In the genomic region with DNA sequence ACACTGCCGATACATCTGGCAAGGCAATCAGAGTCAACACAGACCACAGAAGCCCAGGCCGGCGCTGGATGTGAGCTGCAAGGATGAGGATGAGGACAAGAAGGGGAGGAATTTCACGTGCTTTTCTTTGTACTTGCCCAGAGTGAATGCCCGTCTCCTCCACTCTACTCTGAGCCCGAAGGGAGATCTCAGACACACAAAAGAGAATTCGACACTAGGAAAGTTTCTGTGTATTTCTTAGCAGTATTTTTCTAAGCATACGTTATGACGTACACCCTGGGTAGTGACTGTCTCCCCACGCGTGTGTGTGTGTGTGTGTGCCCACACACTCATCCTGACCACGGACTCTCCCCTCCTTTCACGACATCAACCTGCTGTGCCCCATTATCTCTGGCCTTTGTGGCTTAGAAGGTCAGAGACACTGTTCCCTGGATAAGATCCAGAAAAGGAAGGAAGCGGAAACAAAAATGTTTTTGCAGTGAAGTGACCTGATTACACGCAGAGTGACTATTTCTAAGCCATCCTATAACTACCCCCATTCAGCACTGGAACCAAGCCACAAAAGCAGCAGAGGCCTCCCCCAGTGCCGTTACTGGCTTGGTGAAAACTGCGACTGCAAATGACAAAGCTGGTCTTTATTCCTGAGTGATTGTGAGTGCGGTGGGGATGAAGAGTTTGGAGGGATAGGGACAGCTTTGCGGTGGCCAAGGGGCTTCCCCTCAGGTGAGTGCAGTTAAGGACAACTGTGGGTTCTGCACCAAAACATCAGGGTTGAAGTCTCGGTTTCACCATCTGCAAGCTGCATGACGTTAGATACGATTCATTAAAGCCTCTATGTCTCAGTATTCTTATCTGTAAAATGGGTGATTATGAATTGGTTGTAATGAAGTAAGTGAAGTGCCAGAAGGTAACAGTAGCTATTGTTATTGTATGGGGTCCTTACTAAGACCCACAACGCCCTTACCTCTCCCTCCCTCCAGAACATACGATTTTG, we compare ENCODE assay signal across 12 cellular contexts.
DNase-seq lines count a peak whose midpoint lies in the region; TF ChIP-seq lines count a peak whose summit lies in the region.
"Had no signal": no experiment of that assay in that cellular context is flagged by ENCODE, and none has a peak within 500 bp of the region (broad histone marks: within the 10 kb centered on the region; RNA-seq: fewer than 3 reads in every experiment).

No MANE protein-coding gene starts in this region.

- H3K4me1 Mint-ChIP-seq in neural progenitor cell: peaks cover 31% of the 10 kb centered on the region

- H4K20me1 ChIP-seq in neural progenitor cell (ENCODE audit: low read depth) (no peaks in the 10 kb centered on the region), OCI-LY7 (ENCODE audit: insufficient read depth, low read length) (no peaks in the 10 kb centered on the region)

- CTCF ChIA-PET in OCI-LY7 (lab: Charles Lee; ENCODE audit: unreplicated experiment): no interaction called here

- H3K9me3 Mint-ChIP-seq in neural progenitor cell: no peaks in the 10 kb centered on the region

- H3K9ac ChIP-seq in neural progenitor cell: no peak overlapping the region

- TF ChIP-seq CTCF in fibroblast of mammary gland (conservative IDR thresholded peaks at IDR 0.05; ENCODE audit: control insufficient read depth, insufficient read depth, low read depth, low read length): no peak
- no peak for TF ChIP-seq CTCF in neural progenitor cell (IDR thresholded peaks at IDR 0.05)
- TF ChIP-seq CTCF in OCI-LY7 (conservative IDR thresholded peaks at IDR 0.05; ENCODE audit: low read length): no peak

- peaks cover 16% of the 10 kb centered on the region for H3K4me1 ChIP-seq in neural progenitor cell
- no peaks in the 10 kb centered on the region for H3K4me1 ChIP-seq in OCI-LY7 (ENCODE audit: insufficient read depth, low read length, poor library complexity, severe bottlenecking)

- in situ Hi-C loops in SK-MEL-5 (cut with HindIII; ENCODE audit: low pct_unique_long_range_greater_than_20kb, low sequenced_read_pairs): no loop called here

- H3K27ac ChIP-seq in neural progenitor cell (no peak overlapping the region), OCI-LY7 (ENCODE audit: low read depth, low read length, poor library complexity, severe bottlenecking) (no peak overlapping the region)
- H3K27ac ChIP-seq: C4-2B had no signal

- intact Hi-C loops in OCI-LY7 (cut with micrococcal nuclease; ENCODE audit: unreplicated experiment): no loop called here

- peaks cover 2% of the 10 kb centered on the region for H3K27me3 Mint-ChIP-seq in neural progenitor cell (ENCODE audit: insufficient read depth, low read depth)

- H3F3A ChIP-seq in neural progenitor cell (ENCODE audit: low read depth): peaks cover 10% of the 10 kb centered on the region

- DNase-seq in AG20443 (ENCODE audit: low spot score) (peak; percentile 37), SK-MEL-5 (ENCODE audit: low read depth, low spot score) (peak; percentile 46), fibroblast of mammary gland (ENCODE audit: low read depth) (peak; percentile 82), neural progenitor cell (ENCODE audit: low spot score) (peak; percentile 63), NCI-H1048 (lab: John Stamatoyannopoulos, UW) (no peak), UCSD-AML1 (lab: John Stamatoyannopoulos, UW; ENCODE audit: unreplicated experiment) (no peak), cortex of kidney (lab: John Stamatoyannopoulos, UW) (no peak), OCI-LY7 (ENCODE audit: low spot score) (no peak)
- DNase-seq: activated CD4-positive, alpha-beta T cell treated with anti-CD3 and anti-CD28 coated beads, Interleukin-2, amount 10 ng/mL, durations not matched to agents 7 days and 5 days; hippocampal formation; Karpas-422 had no signal

- POLR2A ChIA-PET in OCI-LY7 (lab: Charles Lee): interaction anchor here (0.7 kb wide), 1 partner anchor 9 kb away, joined by 3 read pairs; no protein-coding TSS in a partner anchor

- H3K4me3 Mint-ChIP-seq in neural progenitor cell: peak overlapping the region; percentile 69
- H3K4me3 Mint-ChIP-seq: activated CD4-positive, alpha-beta T cell treated with anti-CD3 and anti-CD28 coated beads, Interleukin-2, amount 10 ng/mL, durations not matched to agents 7 days and 5 days had no signal

- H2AFZ ChIP-seq in neural progenitor cell (replicated peaks): peak overlapping the region; percentile 26
- no peak overlapping the region for H2AFZ ChIP-seq in OCI-LY7 (ENCODE audit: low read length)

- peak overlapping the region; percentile 21 for H3K4me2 ChIP-seq in neural progenitor cell
- no peak overlapping the region for H3K4me2 ChIP-seq in OCI-LY7 (ENCODE audit: low read length)

- no peaks in the 10 kb centered on the region for H3K36me3 ChIP-seq in neural progenitor cell
- no peaks in the 10 kb centered on the region for H3K36me3 ChIP-seq in OCI-LY7 (ENCODE audit: insufficient read depth, low read length)

- BruUV-seq in OCI-LY7 (replicated peaks; lab: Mats Ljungman, UMichigan): no TSS peak

- H3K9me3 ChIP-seq in neural progenitor cell (ENCODE audit: low read depth) (no peaks in the 10 kb centered on the region), OCI-LY7 (ENCODE audit: low read length) (no peaks in the 10 kb centered on the region)

- H3K27me3 ChIP-seq in neural progenitor cell: no peaks in the 10 kb centered on the region

- H3K36me3 Mint-ChIP-seq in neural progenitor cell: no peaks in the 10 kb centered on the region

- no peak overlapping the region for H3K4me3 ChIP-seq in fibroblast of mammary gland (ENCODE audit: control insufficient read depth, low read depth, low read length)
- H3K4me3 ChIP-seq in neural progenitor cell: no peak overlapping the region
- H3K4me3 ChIP-seq in OCI-LY7 (ENCODE audit: low read depth, low read length, poor library complexity, severe bottlenecking): no peak overlapping the region

- H3K27ac Mint-ChIP-seq in neural progenitor cell: peak overlapping the region; percentile 97
- H3K27ac Mint-ChIP-seq: activated CD4-positive, alpha-beta T cell treated with anti-CD3 and anti-CD28 coated beads, Interleukin-2, amount 10 ng/mL, durations not matched to agents 7 days and 5 days had no signal

- H3K9me2 ChIP-seq in OCI-LY7 (ENCODE audit: insufficient read depth, low read length): no peaks in the 10 kb centered on the region

- H3K79me2 ChIP-seq in neural progenitor cell (ENCODE audit: low read depth) (no peaks in the 10 kb centered on the region), OCI-LY7 (ENCODE audit: insufficient read depth, low read depth, low read length) (no peaks in the 10 kb centered on the region)

Comparison
In these comparisons a context has a peak if more than half of its experiments do, and no peak if none do; other contexts are left out.
1. DNase-seq: peak in AG20443 (single experiment), SK-MEL-5 (single experiment), fibroblast of mammary gland (single experiment) and neural progenitor cell (single experiment); none in NCI-H1048 (single experiment), UCSD-AML1 (single experiment), cortex of kidney (single experiment) and OCI-LY7 (single experiment).